15 cellular contexts compared by ENCODE assay signal in genomic region chr16:10897134-10897533, GRCh38. TPM values are rescaled to one million over a fixed set of nuclear protein-coding genes. Genes with fewer than 3 reads are reported as not detected.
DNase-seq lines count a peak whose midpoint lies in the region; ATAC-seq and FAIRE-seq lines count a peak whose summit lies in the region.
"Had no signal": no experiment of that assay in that cellular context is flagged by ENCODE, and none has a peak within 500 bp of the region (broad histone marks: within the 10 kb centered on the region; RNA-seq: fewer than 3 reads in every experiment).

No MANE protein-coding gene starts in this region.

- H3K9me3 Mint-ChIP-seq in naive B cell, result peaks cover 0 to 4% (median 0%) of the 10 kb centered on the region in 7 donors
- H3K9me3 Mint-ChIP-seq in activated CD4-positive, alpha-beta T cell treated with anti-CD3 and anti-CD28 coated beads for 36 hours (ENCODE audit: low read depth), result no peaks in the 10 kb centered on the region

- peak overlapping the region; percentile 64 to 97 (median 92) for H3K27ac Mint-ChIP-seq in naive B cell
- no peak overlapping the region for H3K27ac Mint-ChIP-seq in activated CD4-positive, alpha-beta T cell treated with anti-CD3 and anti-CD28 coated beads for 36 hours

- CTCF ChIA-PET in activated CD4-positive, alpha-beta T cell treated with anti-CD3 and anti-CD28 coated beads for 36 hours (lab: Charles Lee), result interaction anchor here (0.6 to 1.3 kb wide), 2 partner anchors 19 to 1293 kb away, joined by 3 to 4 read pairs; no protein-coding TSS in a partner anchor

- intact Hi-C loops in posterior vena cava (cut with DNase I), result no loop called here
- intact Hi-C loops in activated CD4-positive, alpha-beta T cell treated with anti-CD3 and anti-CD28 coated beads for 36 hours (cut with DNase I, micrococcal nuclease), result no loop called here

- POLR2A ChIA-PET in activated CD4-positive, alpha-beta T cell treated with anti-CD3 and anti-CD28 coated beads for 36 hours (lab: Charles Lee), result no interaction called here

- no peak for FAIRE-seq in frontal cortex (lab: Jason Lieb, UNC)

- H3K36me3 Mint-ChIP-seq in naive B cell, result peaks cover 52 to 59% of the 10 kb centered on the region in 2 donors
- H3K36me3 Mint-ChIP-seq in activated CD4-positive, alpha-beta T cell treated with anti-CD3 and anti-CD28 coated beads for 36 hours (ENCODE audit: low read depth), result no peaks in the 10 kb centered on the region

- H3K4me1 Mint-ChIP-seq in naive B cell, result peaks cover 79 to 87% (median 86%) of the 10 kb centered on the region in 3 donors
- no peaks in the 10 kb centered on the region for H3K4me1 Mint-ChIP-seq in activated CD4-positive, alpha-beta T cell treated with anti-CD3 and anti-CD28 coated beads for 36 hours

- ATAC-seq in GM19035 (IDR thresholded peaks at IDR 0.05; ENCODE audit: unreplicated experiment) (peak; percentile 63), GM21825 (IDR thresholded peaks at IDR 0.05; ENCODE audit: unreplicated experiment) (peak; percentile 43), HG03460 (IDR thresholded peaks at IDR 0.05; ENCODE audit: unreplicated experiment) (peak; percentile 67), naive B cell (ENCODE audit: low read depth in 2 of 2) (peak; percentile 86 to 89), HG02840 (IDR thresholded peaks at IDR 0.05; ENCODE audit: low FRiP score, unreplicated experiment) (no peak)
- ATAC-seq in activated CD4-positive, alpha-beta T cell treated with anti-CD3 and anti-CD28 coated beads for 36 hours, result no peak
- ATAC-seq: stimulated activated naive CD8-positive, alpha-beta T cell treated with anti-CD3 and anti-CD28 coated beads, Interleukin-15, Interleukin-2, amounts not matched to agents 100 U/mL and 50 U/mL, for 24 hours had no signal

- no peaks in the 10 kb centered on the region for H3K27me3 Mint-ChIP-seq in naive B cell
- peaks cover 4% of the 10 kb centered on the region for H3K27me3 Mint-ChIP-seq in activated CD4-positive, alpha-beta T cell treated with anti-CD3 and anti-CD28 coated beads for 36 hours

- peak overlapping the region; percentile 27 to 91 (median 78) for H3K4me3 Mint-ChIP-seq in naive B cell
- no peak overlapping the region for H3K4me3 Mint-ChIP-seq in activated CD4-positive, alpha-beta T cell treated with anti-CD3 and anti-CD28 coated beads for 36 hours

- DNase-seq in naive B cell, result peak; percentile 66
- DNase-seq in posterior vena cava (ENCODE audit: low spot score), result no peak
- no peak for DNase-seq in activated CD4-positive, alpha-beta T cell treated with anti-CD3 and anti-CD28 coated beads for 36 hours
- DNase-seq in frontal cortex (ENCODE audit: low spot score in 2 of 2), result no peak
- DNase-seq: activated gamma-delta T cell; GOT3; mammary epithelial cell; NCI-H748 treated with DMSO at 0.1 percent for 48 hours; SK-N-SH; stimulated activated naive CD8-positive, alpha-beta T cell treated with anti-CD3 and anti-CD28 coated beads, Interleukin-15, Interleukin-2, amounts not matched to agents 100 U/mL and 50 U/mL, for 24 hours had no signal

RNA-seq across cellular contexts. Expression of gene CIITA, which starts 20.1 kb away (rescaled TPM):
- polyA plus RNA-seq in naive B cell (ENCODE audit: low read depth in 6 of 6), result 100 to 1,000 TPM; 130 to 259 (median 150) TPM
- total RNA-seq in posterior vena cava, result 10 to 100 TPM; 10.0 to 11.9 TPM
- total RNA-seq in activated CD4-positive, alpha-beta T cell treated with anti-CD3 and anti-CD28 coated beads for 36 hours, result 1 to 10 TPM in 1 of 2 experiments, under 1 TPM in 1; 0.87 to 1.4 TPM
- total RNA-seq in frontal cortex, result under 0.01 TPM
- total RNA-seq: hepatocyte had no signal

RNA-seq across cellular contexts. Expression of gene DEXI, which starts 45.1 kb away (rescaled TPM):
- 10 to 100 TPM; 10.1 to 22.6 (median 15.6) TPM for polyA plus RNA-seq in naive B cell (ENCODE audit: low read depth in 6 of 6)
- total RNA-seq in posterior vena cava (10 to 100 TPM; 36.0 to 39.8 TPM), frontal cortex (8.2 TPM)
- 10 to 100 TPM; 33.8 to 34.9 TPM for total RNA-seq in activated CD4-positive, alpha-beta T cell treated with anti-CD3 and anti-CD28 coated beads for 36 hours

RNA-seq across cellular contexts. Expression of gene CLEC16A, which starts 47.2 kb away (rescaled TPM):
- polyA plus RNA-seq in naive B cell (ENCODE audit: low read depth in 6 of 6), result 10 to 100 TPM; 11.8 to 34.9 (median 18.7) TPM
- 10 to 100 TPM; 19.4 to 20.1 TPM for total RNA-seq in posterior vena cava
- total RNA-seq in activated CD4-positive, alpha-beta T cell treated with anti-CD3 and anti-CD28 coated beads for 36 hours, result 10 to 100 TPM; 23.5 to 25.4 TPM
- 31.4 TPM for total RNA-seq in frontal cortex

Comparison
In these comparisons a context has a peak if more than half of its experiments do, and no peak if none do; other contexts are left out.
1. ATAC-seq: peak in GM19035 (single experiment), GM21825 (single experiment), HG03460 (single experiment) and naive B cell (2 of 2); none in activated CD4-positive, alpha-beta T cell treated with anti-CD3 and anti-CD28 coated beads for 36 hours (single experiment) and HG02840 (single experiment).
2. RNA of gene CIITA, which starts 20.1 kb away (total RNA-seq): 10.0 to 11.9 TPM in posterior vena cava; 0.87 to 1.4 TPM in activated CD4-positive, alpha-beta T cell treated with anti-CD3 and anti-CD28 coated beads for 36 hours and under 0.01 TPM in frontal cortex (single experiment); every median in the first group is over 4 times any median in the second.